ENCODE assay signal across 13 cellular contexts in genomic region chr9:20307662-20308061, GRCh38.
DNase-seq lines count a peak whose midpoint lies in the region; TF ChIP-seq lines count a peak whose summit lies in the region.
"Had no signal": no experiment of that assay in that cellular context is flagged by ENCODE, and none has a peak within 500 bp of the region (broad histone marks: within the 10 kb centered on the region; RNA-seq: fewer than 3 reads in every experiment).

No MANE protein-coding gene starts in this region.

- H2AFZ ChIP-seq in trophoblast cell (ENCODE audit: insufficient read depth, low read length, poor library complexity): no peak overlapping the region

- no peak overlapping the region for H3K14ac ChIP-seq in trophoblast cell (ENCODE audit: low read length)

- H2BK12ac ChIP-seq in trophoblast cell (ENCODE audit: low read length): no peak overlapping the region

- H3K27me3 ChIP-seq in HUES48 (ENCODE audit: control insufficient read depth, insufficient read depth, low read length) (no peaks in the 10 kb centered on the region), NT2/D1 (ENCODE audit: insufficient read depth, insufficient read length) (peaks cover 3% of the 10 kb centered on the region), colonic mucosa (no peaks in the 10 kb centered on the region), trophoblast cell (ENCODE audit: insufficient read depth, low read length) (no peaks in the 10 kb centered on the region)

- H2BK120ac ChIP-seq in trophoblast cell (ENCODE audit: insufficient read depth, low read length, poor library complexity): no peak overlapping the region

- H3K4me1 ChIP-seq in HUES48 (ENCODE audit: control insufficient read depth, insufficient read depth, low read length) (peaks cover 29% of the 10 kb centered on the region), NT2/D1 (ENCODE audit: insufficient read depth, insufficient read length) (peaks cover 5% of the 10 kb centered on the region), colonic mucosa (no peaks in the 10 kb centered on the region), trophoblast cell (ENCODE audit: control insufficient read depth in 1 of 2, insufficient read depth in 2 of 2, low read length in 2 of 2) (no peaks in the 10 kb centered on the region)

- H4K91ac ChIP-seq in trophoblast cell (ENCODE audit: low read depth, low read length): no peak overlapping the region

- H4K8ac ChIP-seq in trophoblast cell (ENCODE audit: low read depth, low read length): no peak overlapping the region

- no CpG with 5 or more reads among the region's 8 CpGs for WGBS in trophoblast cell (ENCODE audit: extremely low coverage, insufficient coverage, insufficient read length)

- TF ChIP-seq CTCF in colonic mucosa (IDR thresholded peaks at IDR 0.05): no peak

- no peak overlapping the region for H2AK5ac ChIP-seq in trophoblast cell (ENCODE audit: low read length)

- H3K4ac ChIP-seq in trophoblast cell (ENCODE audit: low read depth, low read length): no peak overlapping the region

- no peaks in the 10 kb centered on the region for H3K79me1 ChIP-seq in trophoblast cell (ENCODE audit: low read length)

- peak overlapping the region; percentile 15 for H3K27ac ChIP-seq in HUES48 (ENCODE audit: low read depth, low read length)
- H3K27ac ChIP-seq in colonic mucosa: no peak overlapping the region
- H3K27ac ChIP-seq in trophoblast cell (ENCODE audit: low read depth, low read length): no peak overlapping the region

- H2BK5ac ChIP-seq in trophoblast cell (ENCODE audit: low read depth, low read length, poor library complexity): no peak overlapping the region

- no peak overlapping the region for H3K4me2 ChIP-seq in trophoblast cell (ENCODE audit: low read length)

- H3K79me2 ChIP-seq in trophoblast cell (ENCODE audit: control insufficient read depth, insufficient read depth, low read length, poor library complexity): no peaks in the 10 kb centered on the region

- H3K9me3 ChIP-seq in HUES48 (ENCODE audit: control insufficient read depth, insufficient read depth, low read length): no peaks in the 10 kb centered on the region
- H3K9me3 ChIP-seq in NT2/D1 (ENCODE audit: insufficient read depth, low read length): no peaks in the 10 kb centered on the region
- H3K9me3 ChIP-seq in colonic mucosa: no peaks in the 10 kb centered on the region
- H3K9me3 ChIP-seq in trophoblast cell (ENCODE audit: insufficient read depth, low read depth, low read length): no peaks in the 10 kb centered on the region

- intact Hi-C loops in colonic mucosa (cut with DNase I): no loop called here

- no peak overlapping the region for H3K18ac ChIP-seq in trophoblast cell (ENCODE audit: low read length)

- H3K4me3 ChIP-seq in HUES48 (ENCODE audit: low read depth, low read length) (no peak overlapping the region), NT2/D1 (ENCODE audit: insufficient read length, low read depth) (no peak overlapping the region), colonic mucosa (no peak overlapping the region), trophoblast cell (ENCODE audit: low read depth, low read length) (no peak overlapping the region)

- H3K36me3 ChIP-seq in HUES48 (ENCODE audit: control insufficient read depth, insufficient read depth, low read length): no peaks in the 10 kb centered on the region
- no peaks in the 10 kb centered on the region for H3K36me3 ChIP-seq in NT2/D1 (ENCODE audit: insufficient read depth, insufficient read length, low read length)
- no peaks in the 10 kb centered on the region for H3K36me3 ChIP-seq in colonic mucosa
- no peaks in the 10 kb centered on the region for H3K36me3 ChIP-seq in trophoblast cell (ENCODE audit: control insufficient read depth in 1 of 2, insufficient read depth in 2 of 2, low read length in 2 of 2)

- H3K23ac ChIP-seq in trophoblast cell (ENCODE audit: low read length): no peak overlapping the region

- no peak overlapping the region for H4K12ac ChIP-seq in trophoblast cell (ENCODE audit: low read depth, low read length)

- no peak overlapping the region for H3K9ac ChIP-seq in HUES48 (ENCODE audit: low read depth, low read length)
- H3K9ac ChIP-seq in NT2/D1 (ENCODE audit: insufficient read length, low read depth): no peak overlapping the region
- H3K9ac ChIP-seq in colonic mucosa (ENCODE audit: low read depth in 2 of 2, low read length in 2 of 2): no peak overlapping the region
- no peak overlapping the region for H3K9ac ChIP-seq in trophoblast cell (ENCODE audit: low read length)

- peak; percentile 13 for DNase-seq in COLO668 (lab: John Stamatoyannopoulos, UW; ENCODE audit: unreplicated experiment)
- peak; percentile 57 for DNase-seq in NT2/D1 (ENCODE audit: low read depth, low spot score)
- DNase-seq in iPS-NIHi11 (ENCODE audit: low spot score): peak; percentile 43
- DNase-seq in NCI-H226: no peak
- no peak for DNase-seq in colonic mucosa
- DNase-seq in trophoblast cell: no peak
- no peak for DNase-seq in Kasumi-1 (lab: John Stamatoyannopoulos, UW)
- DNase-seq: AML-193, NCI-H1694 treated with DMSO at 0.1 percent for 48 hours, NCI-H2171 treated with DMSO at 0.1 percent for 48 hours, NCI-H524 treated with DMSO at 0.1 percent for 48 hours, T-helper 2 cell had no signal

Comparison
In these comparisons a context has a peak if more than half of its experiments do, and no peak if none do; other contexts are left out.
1. DNase-seq: peak in COLO668 (single experiment), NT2/D1 (single experiment) and iPS-NIHi11 (single experiment); none in NCI-H226 (single experiment), colonic mucosa (single experiment), trophoblast cell (0 of 2) and Kasumi-1 (0 of 2).